ENCODE assay signal across 28 cellular contexts in genomic region chr1:214707306-214708087, GRCh38.
DNase-seq lines count a peak whose midpoint lies in the region; ATAC-seq and TF ChIP-seq lines count a peak whose summit lies in the region.
"Had no signal": no experiment of that assay in that cellular context is flagged by ENCODE, and none has a peak within 500 bp of the region (broad histone marks: within the 10 kb centered on the region; RNA-seq: fewer than 3 reads in every experiment).

No MANE protein-coding gene starts in this region.

- CTCF ChIA-PET in WTC11 (lab: Charles Lee) = no interaction called here

- ATAC-seq in WTC11 = peak; percentile 34; the same call in 1 of the 2 replicates
- ATAC-seq: activated CD8-positive, alpha-beta T cell treated with anti-CD3 and anti-CD28 coated beads, Interleukin-2, amount 10 ng/mL, durations not matched to agents 7 days and 5 days; left lobe of liver; natural killer cell treated with Interleukin-12 subunit alpha and Interleukin-12 subunit beta and Interleukin-15 and Interleukin-18, amount 100 ng/mL, for 72 hours; stimulated activated naive CD8-positive, alpha-beta T cell treated with anti-CD3 and anti-CD28 coated beads, Interleukin-15, amount 100 ng/mL, for 72 hours had no signal

- no peak overlapping the region for H3K4me3 ChIP-seq in fibroblast of pulmonary artery (replicated peaks; ENCODE audit: low read depth, low read length)
- H3K4me3 ChIP-seq in skeletal muscle cell (ENCODE audit: low read depth, low read length) = no peak overlapping the region
- H3K4me3 ChIP-seq: Peyer's patch, SJCRH30, skin epidermis, transverse colon had no signal

- no peak overlapping the region for H3K4me3 Mint-ChIP-seq in WTC11
- H3K4me3 Mint-ChIP-seq: activated CD8-positive, alpha-beta T cell treated with anti-CD3 and anti-CD28 coated beads, Interleukin-2, amount 10 ng/mL, durations not matched to agents 7 days and 5 days; natural killer cell treated with Interleukin-12 subunit alpha and Interleukin-12 subunit beta and Interleukin-15 and Interleukin-18, amount 100 ng/mL, for 72 hours; stimulated activated naive CD8-positive, alpha-beta T cell treated with anti-CD3 and anti-CD28 coated beads, Interleukin-15, amount 100 ng/mL, for 72 hours; T-helper 2 cell treated with Interferon-gamma antibody and Interleukin-4, amounts not matched to agents 5 μg/mL and 100 μg/mL, for 36 hours had no signal

- no peaks in the 10 kb centered on the region for H3K36me3 Mint-ChIP-seq in WTC11

- no peak for TF ChIP-seq CTCF in WTC11 (IDR thresholded peaks at IDR 0.05)
- TF ChIP-seq CTCF in fibroblast of pulmonary artery (IDR thresholded peaks at IDR 0.05; ENCODE audit: low read length, missing control alignments) = no peak

- H3K9me3 Mint-ChIP-seq in WTC11 = peaks cover 24% of the 10 kb centered on the region
- H3K9me3 Mint-ChIP-seq: T-helper 2 cell treated with Interferon-gamma antibody and Interleukin-4, amounts not matched to agents 5 μg/mL and 100 μg/mL, for 36 hours had no signal

- POLR2A ChIA-PET in WTC11 (lab: Charles Lee) = no interaction called here

- no peaks in the 10 kb centered on the region for H3K4me1 Mint-ChIP-seq in WTC11
- H3K4me1 Mint-ChIP-seq: stimulated activated naive CD8-positive, alpha-beta T cell treated with anti-CD3 and anti-CD28 coated beads, Interleukin-15, amount 100 ng/mL, for 72 hours had no signal

- no peak overlapping the region for H3K27ac Mint-ChIP-seq in WTC11
- H3K27ac Mint-ChIP-seq: activated CD8-positive, alpha-beta T cell treated with anti-CD3 and anti-CD28 coated beads, Interleukin-2, amount 10 ng/mL, durations not matched to agents 7 days and 5 days; natural killer cell treated with Interleukin-12 subunit alpha and Interleukin-12 subunit beta and Interleukin-15 and Interleukin-18, amount 100 ng/mL, for 72 hours; stimulated activated naive CD8-positive, alpha-beta T cell treated with anti-CD3 and anti-CD28 coated beads, Interleukin-15, amount 100 ng/mL, for 72 hours; T-helper 2 cell treated with Interferon-gamma antibody and Interleukin-4, amounts not matched to agents 5 μg/mL and 100 μg/mL, for 36 hours had no signal

- DNase-seq in GM04503 (ENCODE audit: low read depth) = peak; percentile 41
- DNase-seq in WTC11 (ENCODE audit: low spot score) = no peak
- DNase-seq in fibroblast of pulmonary artery (ENCODE audit: low read depth) = peak; percentile 42
- DNase-seq in skeletal muscle cell (ENCODE audit: low read depth) = peak; percentile 80
- no peak for DNase-seq in NCI-H1048 (lab: John Stamatoyannopoulos, UW)
- DNase-seq in NCI-H1694 (lab: John Stamatoyannopoulos, UW) = no peak
- no peak for DNase-seq in stimulated activated CD4-positive, alpha-beta T cell treated with anti-CD3 and anti-CD28 coated beads, Interleukin-15, amount 100 ng/mL, for 24 hours
- no peak for DNase-seq in DMS79 treated with DMSO at 0.1 percent for 48 hours (lab: John Stamatoyannopoulos, UW)
- DNase-seq: activated CD4-positive, CD25-positive, alpha-beta regulatory T cell; activated CD8-positive, alpha-beta T cell treated with anti-CD3 and anti-CD28 coated beads, Interleukin-2, amount 10 ng/mL, durations not matched to agents 7 days and 5 days; activated T-cell treated with anti-CD3 and anti-CD28 coated beads, Interleukin-2, amount 50 U/mL, for 1 hour; amygdala; Calu3; effector CD4-positive, alpha-beta T cell; head of caudate nucleus; NCI-H1092 treated with DMSO at 0.1 percent for 48 hours; NCI-H2081; NCI-H446; Peyer's patch; posterior cingulate gyrus; SJCRH30; stimulated activated CD4-positive, alpha-beta T cell treated with anti-CD3 and anti-CD28 coated beads, Interleukin-2, amount 100 ng/mL, for 48 hours; stimulated activated naive CD8-positive, alpha-beta T cell treated with anti-CD3 and anti-CD28 coated beads, Interleukin-15, amount 100 ng/mL, for 72 hours; transverse colon had no signal

- H3K27me3 Mint-ChIP-seq in WTC11 (ENCODE audit: low read depth) = no peaks in the 10 kb centered on the region
- H3K27me3 Mint-ChIP-seq: stimulated activated naive CD8-positive, alpha-beta T cell treated with anti-CD3 and anti-CD28 coated beads, Interleukin-15, amount 100 ng/mL, for 72 hours had no signal

TF ChIP-seq in WTC11, 78 proteins besides CTCF, POLR2A, EP300 and RAD21:
- TF ChIP-seq USF2 (CRISPR knock-in tag; IDR thresholded peaks at IDR 0.05) (no peak), ZNF263 (CRISPR knock-in tag; IDR thresholded peaks at IDR 0.05; ENCODE audit: low read depth) (no peak), CREM (CRISPR knock-in tag; IDR thresholded peaks at IDR 0.05) (no peak), E2F1 (CRISPR knock-in tag; IDR thresholded peaks at IDR 0.05) (no peak), OVOL2 (CRISPR knock-in tag; IDR thresholded peaks at IDR 0.05; ENCODE audit: borderline replicate concordance) (no peak), SMAD3 (CRISPR knock-in tag; IDR thresholded peaks at IDR 0.05; ENCODE audit: borderline replicate concordance) (no peak), USF1 (CRISPR knock-in tag; IDR thresholded peaks at IDR 0.05) (no peak), STAT6 (CRISPR knock-in tag; conservative IDR thresholded peaks at IDR 0.05; ENCODE audit: low read depth) (no peak), ERG (CRISPR knock-in tag; IDR thresholded peaks at IDR 0.05) (no peak), CREB1 (CRISPR knock-in tag; IDR thresholded peaks at IDR 0.05) (no peak), JAZF1 (CRISPR knock-in tag; IDR thresholded peaks at IDR 0.05) (no peak), JUN (CRISPR knock-in tag; IDR thresholded peaks at IDR 0.05) (no peak)

Comparison
In these comparisons a context has a peak if more than half of its experiments do, and no peak if none do; other contexts are left out.
1. DNase-seq: peak in GM04503 (single experiment), fibroblast of pulmonary artery (single experiment) and skeletal muscle cell (single experiment); none in WTC11 (single experiment), NCI-H1048 (single experiment), NCI-H1694 (single experiment), stimulated activated CD4-positive, alpha-beta T cell treated with anti-CD3 and anti-CD28 coated beads, Interleukin-15, amount 100 ng/mL, for 24 hours (single experiment) and DMS79 treated with DMSO at 0.1 percent for 48 hours (single experiment).